Comparison of ENCODE assay signal across 8 cellular contexts in genomic region chr11:65427691-65428577, GRCh38. TPM values are rescaled to one million over a fixed set of nuclear protein-coding genes. Genes with fewer than 3 reads are reported as not detected.
A peak's percentile ranks its signal among the peaks of the same experiment; 100 is the strongest.
DNase-seq lines count a peak whose midpoint lies in the region; ATAC-seq and TF ChIP-seq lines count a peak whose summit lies in the region.

No MANE protein-coding gene starts in this region.

- H3K9me3 Mint-ChIP-seq in stimulated activated naive CD8-positive, alpha-beta T cell treated with anti-CD3 and anti-CD28 coated beads, Interleukin-15, amount 100 ng/mL, for 72 hours: peaks cover 0 to 2% of the 10 kb centered on the region in 2 donors

- DNase-seq in GM12865 (ENCODE audit: low read depth): peak; percentile 74
- DNase-seq in Peyer's patch: peak; percentile 47 to 70 (median 60)
- peak; percentile 64 to 76 (median 72) for DNase-seq in body of pancreas
- DNase-seq in stimulated activated naive CD8-positive, alpha-beta T cell treated with anti-CD3 and anti-CD28 coated beads, Interleukin-15, amount 100 ng/mL, for 72 hours: peak in 1 of 2 donors; percentile 43
- no peak for DNase-seq in NCI-H748 treated with DMSO at 0.1 percent for 48 hours (lab: John Stamatoyannopoulos, UW)
- no peak for DNase-seq in NCI-H146 treated with DMSO at 0.1 percent for 48 hours (lab: John Stamatoyannopoulos, UW; ENCODE audit: unreplicated experiment)

- H3K27me3 Mint-ChIP-seq in stimulated activated naive CD8-positive, alpha-beta T cell treated with anti-CD3 and anti-CD28 coated beads, Interleukin-15, amount 100 ng/mL, for 72 hours: peaks cover 3% of the 10 kb centered on the region

- H3K4me3 ChIP-seq in GM12865 (ENCODE audit: low read depth, low read length) (peak overlapping the region; percentile 70), Peyer's patch (peak overlapping the region; percentile 61 to 91 (median 74)), body of pancreas (no peak overlapping the region)

- 9 to 19% methylated on average over 11 of the region's 11 CpGs for WGBS in body of pancreas, 2 donors

- ATAC-seq in body of pancreas (peak; percentile 5), GM21526 (IDR thresholded peaks at IDR 0.05; ENCODE audit: low FRiP score, unreplicated experiment) (no peak)
- no peak for ATAC-seq in stimulated activated naive CD8-positive, alpha-beta T cell treated with anti-CD3 and anti-CD28 coated beads, Interleukin-15, amount 100 ng/mL, for 72 hours

- H3K4me3 Mint-ChIP-seq in stimulated activated naive CD8-positive, alpha-beta T cell treated with anti-CD3 and anti-CD28 coated beads, Interleukin-15, amount 100 ng/mL, for 72 hours: peak overlapping the region; percentile 90 to 97

- H3K36me3 ChIP-seq in Peyer's patch (peaks cover 0 to 33% (median 0%) of the 10 kb centered on the region in 3 donors), body of pancreas (replicated peaks in 1 of 2; ENCODE audit: insufficient read depth in 1 of 2, low read depth in 2 of 2) (no peaks in the 10 kb centered on the region)

- intact Hi-C loops in body of pancreas (cut with DNase I): no loop called here

- H3K27ac ChIP-seq in Peyer's patch (peak overlapping the region; percentile 97 to 100 (median 98)), body of pancreas (peak overlapping the region; percentile 57 to 100 (median 99)), layer of hippocampus (ENCODE audit: low read depth, low read length) (peak overlapping the region; percentile 100)

- TF ChIP-seq CTCF in GM12865 (IDR thresholded peaks at IDR 0.05; ENCODE audit: insufficient read depth, low read depth, low read length, missing control alignments) (no peak), Peyer's patch (IDR thresholded peaks at IDR 0.05) (no peak), body of pancreas (IDR thresholded peaks at IDR 0.05) (no peak)

- H3K4me1 Mint-ChIP-seq in stimulated activated naive CD8-positive, alpha-beta T cell treated with anti-CD3 and anti-CD28 coated beads, Interleukin-15, amount 100 ng/mL, for 72 hours: peaks cover 95% of the 10 kb centered on the region

- H3K4me1 ChIP-seq in Peyer's patch (peaks cover 0 to 51% (median 23%) of the 10 kb centered on the region in 4 donors), body of pancreas (peaks cover 56% of the 10 kb centered on the region)

- H3K27ac Mint-ChIP-seq in stimulated activated naive CD8-positive, alpha-beta T cell treated with anti-CD3 and anti-CD28 coated beads, Interleukin-15, amount 100 ng/mL, for 72 hours: peak overlapping the region; percentile 99 to 100

- H3K27me3 ChIP-seq in Peyer's patch (no peaks in the 10 kb centered on the region), body of pancreas (no peaks in the 10 kb centered on the region), layer of hippocampus (ENCODE audit: control insufficient read depth, insufficient read depth, low read length) (no peaks in the 10 kb centered on the region)

- no peak for TF ChIP-seq POLR2A in Peyer's patch (IDR thresholded peaks at IDR 0.05)
- no peak for TF ChIP-seq POLR2A in body of pancreas (IDR thresholded peaks at IDR 0.05)

- H3K9me3 ChIP-seq in Peyer's patch: no peaks in the 10 kb centered on the region
- no peaks in the 10 kb centered on the region for H3K9me3 ChIP-seq in body of pancreas

RNA-seq across cellular contexts. Expression of gene NEAT1, which starts 5.3 kb away (rescaled TPM):
- total RNA-seq in Peyer's patch (1,000 to 10,000 TPM in 2 of 4 donors, 100 to 1,000 TPM in 2; 705 to 1,411 (median 1,064) TPM), body of pancreas (100 to 1,000 TPM; 376 to 539 TPM)

RNA-seq across cellular contexts. Expression of gene FRMD8, which starts 41.5 kb away (rescaled TPM):
- total RNA-seq in Peyer's patch: 100 to 1,000 TPM in 2 of 4 donors, 10 to 100 TPM in 2; 51.2 to 115 (median 102) TPM
- total RNA-seq in body of pancreas: 10 to 100 TPM; 20.0 to 46.8 TPM

RNA-seq across cellular contexts. Expression of gene SLC25A45, which starts 45.5 kb away (rescaled TPM):
- total RNA-seq in Peyer's patch (10 to 100 TPM; 23.3 to 50.6 (median 40.2) TPM), body of pancreas (10 to 100 TPM; 52.4 to 67.2 TPM)

Comparison
In these comparisons a context has a peak if more than half of its experiments do, and no peak if none do; other contexts are left out.
1. DNase-seq: peak in GM12865 (single experiment), Peyer's patch (3 of 3) and body of pancreas (4 of 4); none in NCI-H748 treated with DMSO at 0.1 percent for 48 hours (single experiment) and NCI-H146 treated with DMSO at 0.1 percent for 48 hours (single experiment).
2. H3K4me3 ChIP-seq: peak in GM12865 (single experiment) and Peyer's patch (4 of 4); none in body of pancreas (0 of 2).
3. Peak in every context shown above with its lines, with median percentiles within 50 percentile points of each other: H3K27ac ChIP-seq.